Comparison of ENCODE assay signal across 8 cellular contexts in the genomic region with DNA sequence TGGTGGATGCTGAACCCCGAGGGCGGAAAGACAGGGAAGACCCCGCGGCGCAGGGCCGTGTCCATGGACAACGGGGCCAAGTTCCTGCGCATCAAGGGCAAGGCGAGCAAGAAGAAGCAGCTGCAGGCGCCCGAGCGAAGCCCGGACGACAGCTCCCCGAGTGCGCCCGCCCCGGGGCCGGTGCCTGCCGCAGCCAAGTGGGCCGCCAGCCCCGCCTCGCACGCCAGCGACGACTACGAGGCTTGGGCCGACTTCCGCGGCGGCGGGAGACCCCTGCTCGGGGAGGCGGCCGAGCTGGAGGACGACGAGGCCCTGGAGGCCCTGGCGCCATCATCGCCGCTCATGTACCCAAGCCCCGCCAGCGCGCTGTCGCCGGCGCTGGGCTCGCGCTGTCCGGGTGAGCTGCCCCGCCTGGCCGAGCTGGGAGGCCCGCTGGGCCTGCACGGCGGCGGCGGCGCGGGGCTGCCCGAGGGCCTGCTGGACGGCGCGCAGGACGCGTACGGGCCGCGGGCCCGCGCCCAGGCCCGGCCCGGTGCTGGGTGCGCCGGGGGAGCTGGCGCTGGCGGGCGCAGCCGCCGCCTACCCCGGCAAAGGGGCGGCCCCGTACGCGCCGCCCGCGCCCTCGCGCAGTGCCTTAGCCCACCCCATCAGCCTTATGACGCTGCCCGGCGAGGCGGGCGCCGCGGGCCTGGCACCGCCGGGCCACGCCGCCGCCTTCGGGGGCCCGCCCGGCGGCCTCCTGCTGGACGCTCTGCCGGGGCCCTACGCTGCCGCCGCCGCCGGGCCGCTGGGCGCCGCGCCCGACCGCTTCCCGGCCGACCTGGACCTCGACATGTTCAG. TPM values are rescaled to one million over a fixed set of nuclear protein-coding genes. Genes with fewer than 3 reads are reported as not detected.
A peak's percentile ranks its signal among the peaks of the same experiment; 100 is the strongest.
DNase-seq lines count a peak whose midpoint lies in the region; ATAC-seq and TF ChIP-seq lines count a peak whose summit lies in the region.

No MANE protein-coding gene starts in this region.

- H4K20me1 ChIP-seq in osteoblast (ENCODE audit: insufficient read depth, low read length): peaks cover 4% of the 10 kb centered on the region

- H3K27ac ChIP-seq in foreskin keratinocyte (no peak overlapping the region), osteoblast (ENCODE audit: low read depth, low read length) (peak overlapping the region; percentile 23)

- ATAC-seq in foreskin keratinocyte (peak; percentile 37), GM19455 (IDR thresholded peaks at IDR 0.05; ENCODE audit: unreplicated experiment) (no peak), GM19397 (IDR thresholded peaks at IDR 0.05; ENCODE audit: unreplicated experiment) (no peak)

- no peaks in the 10 kb centered on the region for H3K36me3 ChIP-seq in osteoblast (ENCODE audit: insufficient read depth, low read length)

- peak overlapping the region; percentile 69 for H3K4me3 ChIP-seq in osteoblast (ENCODE audit: insufficient read depth, low read length)

- H3K9me3 ChIP-seq in osteoblast (ENCODE audit: low read depth, low read length): no peaks in the 10 kb centered on the region

- no peak for TF ChIP-seq CTCF in foreskin keratinocyte (conservative IDR thresholded peaks at IDR 0.05)
- no peak for TF ChIP-seq CTCF in osteoblast (IDR thresholded peaks at IDR 0.05; ENCODE audit: extremely low read depth, low read depth, low read length)

- peak overlapping the region; percentile 25 for H2AFZ ChIP-seq in osteoblast (ENCODE audit: low read length)

- H3K27me3 ChIP-seq in foreskin keratinocyte (peaks cover 66% of the 10 kb centered on the region), osteoblast (ENCODE audit: insufficient read depth, low read length) (peaks cover 10% of the 10 kb centered on the region)

- no peaks in the 10 kb centered on the region for H3K4me1 ChIP-seq in foreskin keratinocyte
- H3K4me1 ChIP-seq in osteoblast (ENCODE audit: insufficient read depth, low read length): peaks cover 18% of the 10 kb centered on the region

- peak overlapping the region; percentile 81 for H3K4me2 ChIP-seq in osteoblast (ENCODE audit: insufficient read depth, low read length)

- H3K79me2 ChIP-seq in osteoblast (ENCODE audit: insufficient read depth, low read length): no peaks in the 10 kb centered on the region

- DNase-seq in stimulated activated CD4-positive, alpha-beta T cell treated with anti-CD3 and anti-CD28 coated beads, Interleukin-2, amount 100 ng/mL, for 4 hours (ENCODE audit: low read depth): peak; percentile 35
- DNase-seq in stimulated activated CD4-positive, alpha-beta T cell treated with anti-CD3 and anti-CD28 coated beads, Interleukin-2, amount 100 ng/mL, for 48 hours: no peak
- DNase-seq in activated T-helper 9 cell treated with anti-CD3 and anti-CD28 coated beads, Interleukin-2, amount 50 U/mL, for 16 hours (ENCODE audit: low read depth): peak; percentile 24
- DNase-seq in foreskin keratinocyte: no peak
- peak; percentile 96 for DNase-seq in osteoblast (ENCODE audit: insufficient read length, low spot score, missing footprints)
- DNase-seq in D341Med (ENCODE audit: low spot score): no peak

RNA-seq across cellular contexts. Expression of gene FOXO6, which starts 20.7 kb away (rescaled TPM):
- total RNA-seq in foreskin keratinocyte (0.07 TPM in 1 of 2 replicates, not detected in the other), osteoblast (not detected in 2 replicates)
- polyA plus RNA-seq in foreskin keratinocyte: 0.04 and 0.11 TPM in 2 replicates

Comparison
In these comparisons a context has a peak if more than half of its experiments do, and no peak if none do; other contexts are left out.
1. DNase-seq: peak in stimulated activated CD4-positive, alpha-beta T cell treated with anti-CD3 and anti-CD28 coated beads, Interleukin-2, amount 100 ng/mL, for 4 hours (single experiment), activated T-helper 9 cell treated with anti-CD3 and anti-CD28 coated beads, Interleukin-2, amount 50 U/mL, for 16 hours (single experiment) and osteoblast (single experiment); none in stimulated activated CD4-positive, alpha-beta T cell treated with anti-CD3 and anti-CD28 coated beads, Interleukin-2, amount 100 ng/mL, for 48 hours (0 of 2), foreskin keratinocyte (0 of 2) and D341Med (single experiment).